ENCODE assay signal across 27 cellular contexts in the genomic region with DNA sequence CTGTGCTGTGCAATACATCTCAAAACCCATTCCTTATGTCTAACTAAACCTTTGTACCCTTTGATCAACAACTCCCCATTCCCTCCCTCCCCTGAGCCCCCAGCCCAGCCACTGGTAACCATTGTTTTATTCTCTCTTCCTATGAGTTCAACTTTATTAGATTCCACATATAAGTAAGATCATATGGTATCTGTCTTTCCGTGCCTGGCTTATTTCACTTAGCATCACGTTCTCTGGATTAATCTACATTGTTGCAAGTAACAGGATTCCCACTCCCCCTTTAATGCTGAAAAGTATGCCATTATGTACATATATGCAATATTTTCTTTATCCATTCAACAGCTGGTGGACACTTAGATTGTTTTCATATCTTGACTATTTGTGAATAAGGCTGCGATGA.
"Had no signal": no experiment of that assay in that cellular context is flagged by ENCODE, and none has a peak within 500 bp of the region (broad histone marks: within the 10 kb centered on the region; RNA-seq: fewer than 3 reads in every experiment).

No MANE protein-coding gene starts in this region.

- H2AFZ ChIP-seq: hepatocyte had no signal

- H3K27me3 Mint-ChIP-seq: dendritic cell treated with granulocyte-macrophage colony-stimulating factor and Interleukin-4, amounts not matched to agents 40 ng/mL and 50 ng/mL, for 4 days; effector memory CD8-positive, alpha-beta T cell had no signal

- H3K27me3 ChIP-seq: colonic mucosa, esophagus squamous epithelium, gastroesophageal sphincter, heart left ventricle, left lung had no signal

- H3K79me2 ChIP-seq: hepatocyte had no signal

- H3K4me1 Mint-ChIP-seq: endodermal cell, immature natural killer cell, memory B cell had no signal

- H3K4me3 Mint-ChIP-seq: dendritic cell treated with granulocyte-macrophage colony-stimulating factor and Interleukin-4, amounts not matched to agents 40 ng/mL and 50 ng/mL, for 4 days; effector memory CD8-positive, alpha-beta T cell; endodermal cell; immature natural killer cell; memory B cell had no signal

- H3K4me2 ChIP-seq: hepatocyte had no signal

- H3K27ac ChIP-seq: colonic mucosa, epithelial cell of prostate, esophagus squamous epithelium, gastroesophageal sphincter, hepatocyte, left lung, lower lobe of right lung had no signal

- H3K36me3 Mint-ChIP-seq: immature natural killer cell, memory B cell had no signal

- H3K9me3 Mint-ChIP-seq: dendritic cell treated with granulocyte-macrophage colony-stimulating factor and Interleukin-4, amounts not matched to agents 40 ng/mL and 50 ng/mL, for 4 days had no signal

- H3K4me1 ChIP-seq: colonic mucosa, left lung, lower lobe of right lung had no signal

- H3K27ac Mint-ChIP-seq: dendritic cell treated with granulocyte-macrophage colony-stimulating factor and Interleukin-4, amounts not matched to agents 40 ng/mL and 50 ng/mL, for 4 days; effector memory CD8-positive, alpha-beta T cell; endodermal cell; immature natural killer cell; memory B cell had no signal

- H3K4me3 ChIP-seq: colonic mucosa, esophagus squamous epithelium, gastroesophageal sphincter, heart left ventricle, hepatocyte, left lung, lower lobe of right lung, mucosa of descending colon had no signal

- ATAC-seq: effector memory CD8-positive, alpha-beta T cell; esophagus mucosa; gastroesophageal sphincter; heart left ventricle; left cardiac atrium; left lung; left ventricle myocardium superior; lower lobe of right lung; mucosa of descending colon had no signal

- H3K36me3 ChIP-seq: colonic mucosa, esophagus squamous epithelium, gastroesophageal sphincter, heart left ventricle, left lung, lower lobe of right lung had no signal

- FAIRE-seq: endometrium had no signal

- H3K9me3 ChIP-seq: colonic mucosa, esophagus squamous epithelium, gastroesophageal sphincter, left lung, lower lobe of right lung, mucosa of descending colon had no signal

- DNase-seq: cerebellar nuclear complex; colonic mucosa; cortex of kidney; effector CD8-positive, alpha-beta T cell; effector memory CD8-positive, alpha-beta T cell; endodermal cell; erythroblast; esophagus squamous epithelium; foreskin fibroblast; foreskin melanocyte; heart left ventricle; hypothalamus; immature natural killer cell; islet precursor cell; left cardiac atrium; left lung; left ventricle myocardium superior; lower lobe of right lung; mesendoderm; mucosa of descending colon had no signal
